Comparison of ENCODE assay signal across 21 cellular contexts in the genomic region with DNA sequence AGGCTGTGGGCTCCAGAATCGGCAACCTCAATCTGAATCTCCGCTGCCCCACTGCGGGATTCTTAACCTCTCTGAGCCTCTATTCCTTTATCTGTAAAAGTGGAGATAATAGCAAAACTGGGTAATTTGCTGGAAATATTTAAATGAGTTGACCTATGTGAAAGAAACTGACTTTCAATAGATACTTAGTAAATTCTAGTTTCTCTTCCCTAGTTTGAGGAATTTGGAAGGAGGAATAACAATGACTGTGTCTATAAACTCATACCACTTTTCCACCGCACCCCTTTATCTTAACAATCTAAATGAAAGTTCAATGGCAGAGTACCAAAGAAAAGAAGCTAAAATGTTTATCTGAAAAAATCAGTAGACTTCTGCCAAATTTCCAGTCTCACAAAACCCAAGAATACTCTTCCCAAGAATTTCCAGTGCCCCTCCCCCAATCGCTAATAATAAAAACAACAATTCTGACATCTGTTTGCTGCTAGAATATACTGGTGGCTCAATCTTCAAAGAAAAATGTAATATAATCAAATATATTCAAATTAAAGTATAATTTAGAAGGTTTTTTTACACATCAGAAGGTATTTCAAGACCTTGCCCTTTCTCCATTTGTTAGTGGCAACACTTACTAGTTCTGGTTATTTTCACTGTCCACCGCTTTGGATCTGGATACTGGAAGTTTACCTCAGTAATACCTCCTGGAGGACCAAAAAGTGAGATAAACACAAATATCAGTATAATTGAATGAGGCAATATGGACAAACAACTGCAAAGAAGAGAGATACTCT.
DNase-seq lines count a peak whose midpoint lies in the region; ATAC-seq, FAIRE-seq and TF ChIP-seq lines count a peak whose summit lies in the region.
"Had no signal": no experiment of that assay in that cellular context is flagged by ENCODE, and none has a peak within 500 bp of the region (broad histone marks: within the 10 kb centered on the region; RNA-seq: fewer than 3 reads in every experiment).

No MANE protein-coding gene starts in this region.

- peak overlapping the region; percentile 32 for H2AFZ ChIP-seq in endothelial cell of umbilical vein (ENCODE audit: low read depth, low read length)

- no peak overlapping the region for H3K4me2 ChIP-seq in endothelial cell of umbilical vein (ENCODE audit: insufficient read depth, low read length)

- H3K27ac ChIP-seq in endothelial cell of umbilical vein (ENCODE audit: insufficient read depth, low read depth, low read length) = peak overlapping the region; percentile 18
- H3K27ac ChIP-seq in prostate gland = peak overlapping the region; percentile 38 to 57
- peak overlapping the region; percentile 17 to 55 (median 48) for H3K27ac ChIP-seq in upper lobe of left lung

- no peak for ATAC-seq in upper lobe of left lung (ENCODE audit: low FRiP score in 2 of 2)
- ATAC-seq in HG03439 (IDR thresholded peaks at IDR 0.05; ENCODE audit: unreplicated experiment) = no peak
- no peak for ATAC-seq in HG02798 (IDR thresholded peaks at IDR 0.05; ENCODE audit: poor library complexity, unreplicated experiment)
- ATAC-seq: CD8-positive, alpha-beta T cell; K562; natural killer cell treated with Interleukin-12 subunit alpha and Interleukin-12 subunit beta and Interleukin-15 and Interleukin-18, amount 100 ng/mL, for 72 hours had no signal

- no peak for TF ChIP-seq EP300 in upper lobe of left lung (IDR thresholded peaks at IDR 0.05)

- H3K36me3 ChIP-seq in endothelial cell of umbilical vein (ENCODE audit: control insufficient read depth in 2 of 2, extremely low read depth in 1 of 2, insufficient read depth in 2 of 2, low read length in 2 of 2) = no peaks in the 10 kb centered on the region
- no peaks in the 10 kb centered on the region for H3K36me3 ChIP-seq in prostate gland
- H3K36me3 ChIP-seq in upper lobe of left lung = no peaks in the 10 kb centered on the region

- H3K9me1 ChIP-seq in endothelial cell of umbilical vein (replicated peaks; ENCODE audit: control insufficient read depth, extremely low read depth, insufficient read depth, low read length) = no peaks in the 10 kb centered on the region

- WGBS in prostate gland = 40% methylated on average over 6 of the region's 6 CpGs
- WGBS in upper lobe of left lung, 2 donors = 73 to 78% methylated on average over 6 of the region's 6 CpGs

- DNase-seq in M059J (ENCODE audit: low read depth) (peak; percentile 70), endothelial cell of umbilical vein (ENCODE audit: low read depth, low spot score) (peak; percentile 14), prostate gland (ENCODE audit: low spot score) (no peak), upper lobe of left lung (no peak), NK-92 (lab: John Stamatoyannopoulos, UW; ENCODE audit: unreplicated experiment) (no peak)
- DNase-seq: activated CD4-positive, alpha-beta T cell treated with anti-CD3 and anti-CD28 coated beads, Interleukin-2, amount 50 U/mL, for 1 hour; activated CD8-positive, alpha-beta memory T cell treated with anti-CD3 and anti-CD28 coated beads, Interleukin-2, amount 50 U/mL, for 48 hours; activated effector memory CD4-positive, alpha-beta T cell treated with anti-CD3 and anti-CD28 coated beads, Interleukin-2, amount 50 U/mL, for 16 hours; CD8-positive, alpha-beta T cell; dermis blood vessel endothelial cell; NCI-H187 treated with DMSO at 0.1 percent for 48 hours; NCI-H2227 treated with DMSO at 0.1 percent for 48 hours; NCI-H748 treated with DMSO at 0.1 percent for 48 hours; SHP77 treated with DMSO at 0.1 percent for 48 hours; stimulated activated CD4-positive, alpha-beta T cell treated with anti-CD3 and anti-CD28 coated beads, Interleukin-4, amount 100 ng/mL, for 4 hours had no signal

- no peak for FAIRE-seq in endothelial cell of umbilical vein (lab: Jason Lieb, UNC)
- FAIRE-seq: frontal cortex, H1, K562 had no signal

- H3K79me2 ChIP-seq in endothelial cell of umbilical vein (ENCODE audit: control insufficient read depth, insufficient read depth, low read length) = no peaks in the 10 kb centered on the region

- no peak for TF ChIP-seq POLR2A in endothelial cell of umbilical vein (IDR thresholded peaks at IDR 0.05; ENCODE audit: low read depth, low read length)
- TF ChIP-seq POLR2A in prostate gland (IDR thresholded peaks at IDR 0.05) = no peak
- no peak for TF ChIP-seq POLR2A in upper lobe of left lung (IDR thresholded peaks at IDR 0.05)

- intact Hi-C loops in endothelial cell of umbilical vein (cut with micrococcal nuclease) (no loop called here), prostate gland (cut with DNase I) (loop anchor here (5.0 kb wide), 2 partner anchors 61 to 69 kb away; no protein-coding TSS in a partner anchor)

- POLR2A ChIA-PET in endothelial cell of umbilical vein (lab: Charles Lee) = no interaction called here

- H4K20me1 ChIP-seq in endothelial cell of umbilical vein (replicated peaks; ENCODE audit: control insufficient read depth, extremely low read depth, insufficient read depth, low read length) = no peaks in the 10 kb centered on the region

- no TSS peak for BruUV-seq in endothelial cell of umbilical vein (replicated peaks; lab: Mats Ljungman, UMichigan)

- no peaks in the 10 kb centered on the region for H3K9me3 ChIP-seq in endothelial cell of umbilical vein (replicated peaks; ENCODE audit: control insufficient read depth, insufficient read depth, low read length)
- no peaks in the 10 kb centered on the region for H3K9me3 ChIP-seq in prostate gland
- H3K9me3 ChIP-seq in upper lobe of left lung = no peaks in the 10 kb centered on the region

- H3K4me3 ChIP-seq in endothelial cell of umbilical vein (replicated peaks in 1 of 3; ENCODE audit: insufficient read depth in 1 of 3, low read depth in 1 of 3, low read length in 3 of 3) = no peak overlapping the region
- H3K4me3 ChIP-seq in prostate gland = no peak overlapping the region
- no peak overlapping the region for H3K4me3 ChIP-seq in upper lobe of left lung
- H3K4me3 ChIP-seq: K562 had no signal

- no peaks in the 10 kb centered on the region for H3K27me3 ChIP-seq in endothelial cell of umbilical vein (ENCODE audit: control insufficient read depth in 2 of 2, insufficient read depth in 2 of 2, low read length in 2 of 2)
- no peaks in the 10 kb centered on the region for H3K27me3 ChIP-seq in prostate gland (replicated peaks; ENCODE audit: insufficient read depth)
- no peaks in the 10 kb centered on the region for H3K27me3 ChIP-seq in upper lobe of left lung

- no peak for TF ChIP-seq CTCF in endothelial cell of umbilical vein (IDR thresholded peaks at IDR 0.05; ENCODE audit: extremely low read depth in 1 of 2, insufficient read depth in 1 of 2, low read depth in 1 of 2, low read length in 2 of 2)
- no peak for TF ChIP-seq CTCF in prostate gland (IDR thresholded peaks at IDR 0.05)
- TF ChIP-seq CTCF in upper lobe of left lung (IDR thresholded peaks at IDR 0.05) = no peak

- H3K4me1 ChIP-seq in endothelial cell of umbilical vein (ENCODE audit: control insufficient read depth, extremely low read depth, insufficient read depth, low read length) (peaks cover 19% of the 10 kb centered on the region), prostate gland (replicated peaks) (peaks cover 4% of the 10 kb centered on the region), upper lobe of left lung (peaks cover 0 to 16% (median 6%) of the 10 kb centered on the region in 4 donors)

- H3K9ac ChIP-seq in endothelial cell of umbilical vein (replicated peaks; ENCODE audit: extremely low read depth, insufficient read depth, low read length) = no peak overlapping the region

- CTCF ChIA-PET in endothelial cell of umbilical vein (lab: Charles Lee) = no interaction called here

- dilution Hi-C loops in endothelial cell of umbilical vein (cut with MboI; ENCODE audit: extremely low pct_ligation_motif_present, low sequenced_read_pairs) = no loop called here

TF ChIP-seq in endothelial cell of umbilical vein, 7 proteins besides CTCF, POLR2A, EP300 and RAD21:
- TF ChIP-seq POLR2AphosphoS5 (IDR thresholded peaks at IDR 0.05; ENCODE audit: insufficient read depth, low read depth, low read length) = no peak
- no peak for TF ChIP-seq FOS (IDR thresholded peaks at IDR 0.05; ENCODE audit: borderline replicate concordance, insufficient read depth, low read length)
- no peak for TF ChIP-seq GATA2 (IDR thresholded peaks at IDR 0.05; ENCODE audit: insufficient read depth, insufficient read length, low read depth, low read length)
- TF ChIP-seq EZH2 (IDR thresholded peaks at IDR 0.05; ENCODE audit: borderline replicate concordance, low read depth, low read length, severe bottlenecking) = no peak
- TF ChIP-seq JUN (IDR thresholded peaks at IDR 0.05; ENCODE audit: borderline replicate concordance, insufficient read depth, insufficient read length, low read depth) = no peak
- no peak for TF ChIP-seq MYC (IDR thresholded peaks at IDR 0.05; ENCODE audit: low read depth, low read length)
- TF ChIP-seq, protein P1, sequence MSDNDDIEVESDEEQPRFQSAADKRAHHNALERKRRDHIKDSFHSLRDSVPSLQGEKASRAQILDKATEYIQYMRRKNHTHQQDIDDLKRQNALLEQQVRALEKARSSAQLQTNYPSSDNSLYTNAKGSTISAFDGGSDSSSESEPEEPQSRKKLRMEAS (IDR thresholded peaks at IDR 0.05; ENCODE audit: insufficient read depth, insufficient read length) = no peak
TF ChIP-seq in endothelial cell of umbilical vein: peak in this region for 0.

Comparison
In these comparisons a context has a peak if more than half of its experiments do, and no peak if none do; other contexts are left out.
1. DNase-seq: peak in M059J (single experiment) and endothelial cell of umbilical vein (single experiment); none in prostate gland (single experiment), upper lobe of left lung (0 of 2) and NK-92 (single experiment).
2. Peak in every context shown above with its lines, with median percentiles within 50 percentile points of each other: H3K27ac ChIP-seq.